ENCODE assay signal across 18 cellular contexts in genomic region chr6:168277274-168277669, GRCh38. TPM values are rescaled to one million over a fixed set of nuclear protein-coding genes. Genes with fewer than 3 reads are reported as not detected.
DNase-seq lines count a peak whose midpoint lies in the region; ATAC-seq and TF ChIP-seq lines count a peak whose summit lies in the region.
"Had no signal": no experiment of that assay in that cellular context is flagged by ENCODE, and none has a peak within 500 bp of the region (broad histone marks: within the 10 kb centered on the region; RNA-seq: fewer than 3 reads in every experiment).

No MANE protein-coding gene starts in this region.

- H3K27ac ChIP-seq in sigmoid colon: no peak overlapping the region

- peaks cover 0 to 3% (median 0%) of the 10 kb centered on the region in 3 donors for H3K27me3 ChIP-seq in sigmoid colon

- TF ChIP-seq CTCF in sigmoid colon (IDR thresholded peaks at IDR 0.05) (no peak), omental fat pad (IDR thresholded peaks at IDR 0.05) (no peak)

- H3K9me3 ChIP-seq in sigmoid colon: no peaks in the 10 kb centered on the region

- H3K4me1 ChIP-seq in sigmoid colon: no peaks in the 10 kb centered on the region

- H3K4me3 ChIP-seq in sigmoid colon: no peak overlapping the region

- no peak for TF ChIP-seq POLR2A in sigmoid colon (IDR thresholded peaks at IDR 0.05)

- intact Hi-C loops in sciatic nerve (cut with DNase I): loop anchor here (10.0 kb wide), 1 partner anchor 1588 kb away; no protein-coding TSS in a partner anchor
- intact Hi-C loops in sigmoid colon (cut with DNase I): no loop called here

- DNase-seq in NCI-H748 (lab: John Stamatoyannopoulos, UW; ENCODE audit: unreplicated experiment) (peak; percentile 22), NCI-H748 treated with DMSO at 0.1 percent for 48 hours (lab: John Stamatoyannopoulos, UW) (no peak), NCI-H1092 treated with DMSO at 0.1 percent for 48 hours (lab: John Stamatoyannopoulos, UW) (peak; percentile 31), RPMI8226 (peak; percentile 89), sciatic nerve (ENCODE audit: low spot score) (no peak), sigmoid colon (no peak), omental fat pad (ENCODE audit: low spot score) (no peak), left lobe of liver (ENCODE audit: low spot score) (no peak)
- DNase-seq: 8988T; CD8-positive, alpha-beta memory T cell; H9; NCI-H1417; NCI-H2227 treated with DMSO at 0.1 percent for 48 hours; NCI-H526; PC-3 had no signal

- ATAC-seq in sciatic nerve: peak; percentile 35
- ATAC-seq in omental fat pad (ENCODE audit: low FRiP score): no peak
- ATAC-seq in left lobe of liver: no peak
- ATAC-seq: PC-3 had no signal

- H3K36me3 ChIP-seq in sigmoid colon: no peaks in the 10 kb centered on the region

- WGBS in sigmoid colon, 2 donors: 88 to 91% methylated on average over 14 of the region's 14 CpGs

- TF ChIP-seq EP300 in sigmoid colon (IDR thresholded peaks at IDR 0.05): no peak

RNA-seq across cellular contexts. Expression of gene DACT2, which starts 42.3 kb away (rescaled TPM):
- total RNA-seq in sciatic nerve (1.9 TPM), sigmoid colon (1 to 10 TPM in 1 of 4 donors, under 1 TPM in 3; 0.16 to 1.1 (median 0.52) TPM), omental fat pad (1 to 10 TPM in 3 of 4 donors, under 1 TPM in 1; 0.63 to 3.9 (median 2.3) TPM), left lobe of liver (1.5 TPM)
- under 1 TPM; 0.23 to 0.92 (median 0.60) TPM for polyA plus RNA-seq in sigmoid colon
- total RNA-seq: CD8-positive, alpha-beta memory T cell; LHCN-M2; PC-3 had no signal
- polyA plus RNA-seq: BJ; CD8-positive, alpha-beta memory T cell; IgD-negative memory B cell had no signal

Comparison
In these comparisons a context has a peak if more than half of its experiments do, and no peak if none do; other contexts are left out.
1. DNase-seq: peak in NCI-H748 (single experiment), NCI-H1092 treated with DMSO at 0.1 percent for 48 hours (single experiment) and RPMI8226 (single experiment); none in NCI-H748 treated with DMSO at 0.1 percent for 48 hours (single experiment), sciatic nerve (single experiment), sigmoid colon (single experiment), omental fat pad (single experiment) and left lobe of liver (single experiment).